ENCODE assay signal across 8 cellular contexts in the genomic region with DNA sequence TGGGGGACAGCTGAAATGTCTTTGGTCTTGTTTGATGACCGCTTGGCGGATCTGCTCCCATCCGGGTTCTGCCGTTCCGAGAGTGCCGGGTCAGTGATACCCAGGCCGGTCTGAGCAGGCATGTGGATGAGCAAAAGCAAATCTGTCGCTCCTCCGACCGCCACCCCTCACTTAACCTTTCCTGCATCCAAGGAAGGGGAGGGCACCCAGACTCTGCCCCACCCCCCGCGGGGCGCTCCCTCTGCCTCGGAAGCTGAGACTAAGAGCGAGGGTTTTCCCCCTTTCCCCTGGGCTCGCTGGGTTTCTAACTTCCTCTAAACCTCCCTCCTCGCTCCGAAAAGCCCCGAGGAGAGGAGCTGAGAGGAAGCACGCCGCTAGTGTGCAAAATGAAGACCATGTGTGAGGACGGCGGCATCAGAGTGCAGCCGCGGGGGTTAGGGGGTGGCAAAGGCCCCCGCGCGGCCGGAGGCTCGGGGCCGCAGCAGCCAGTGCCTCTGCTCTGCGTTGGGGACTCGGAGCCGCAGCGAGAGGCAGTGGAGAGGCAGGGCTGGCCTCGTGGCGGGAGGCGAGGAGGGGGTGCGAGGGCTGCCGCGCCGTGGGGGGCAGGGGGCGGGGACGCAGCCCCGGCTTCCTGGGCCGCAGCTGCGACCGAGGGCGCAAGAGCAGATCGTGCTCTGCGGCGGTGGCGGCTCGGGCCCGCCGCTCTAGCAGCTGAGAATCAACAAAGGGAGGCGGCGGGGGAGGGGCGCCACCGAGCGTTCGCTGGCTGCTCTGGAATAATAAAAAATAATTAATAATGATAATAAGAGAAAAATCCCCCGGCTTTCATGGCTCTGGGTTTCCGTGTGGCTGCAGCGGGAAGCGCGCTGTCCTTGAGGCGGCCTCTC. TPM values are rescaled to one million over a fixed set of nuclear protein-coding genes. Genes with fewer than 3 reads are reported as not detected.
DNase-seq lines count a peak whose midpoint lies in the region; ATAC-seq and TF ChIP-seq lines count a peak whose summit lies in the region.

No MANE protein-coding gene starts in this region.

- no peaks in the 10 kb centered on the region for H3K9me3 ChIP-seq in spleen

- 0 to 12% (median 1%) methylated on average over 22 to 68 of the region's 68 CpGs for WGBS in spleen, 5 donors

- TF ChIP-seq CTCF in AG09309 (IDR thresholded peaks at IDR 0.05; ENCODE audit: control insufficient read depth, insufficient read depth, low read depth, low read length, missing control alignments) (no peak), brain microvascular endothelial cell (IDR thresholded peaks at IDR 0.05; ENCODE audit: low read depth, low read length, missing control alignments) (no peak), spleen (IDR thresholded peaks at IDR 0.05 in 8 of 11, conservative IDR thresholded peaks at IDR 0.05 in 3 of 11) (peak in 1 of 11 experiments; percentile 14)

- no peak for TF ChIP-seq POLR2A in spleen (IDR thresholded peaks at IDR 0.05)

- peak overlapping the region; percentile 17 for H3K4me3 ChIP-seq in AG09309 (ENCODE audit: control insufficient read depth, low read depth, low read length)
- peak overlapping the region; percentile 46 for H3K4me3 ChIP-seq in brain microvascular endothelial cell (ENCODE audit: low read depth, low read length)
- H3K4me3 ChIP-seq in spleen: peak overlapping the region; percentile 0 to 71 (median 42)

- H3K36me3 ChIP-seq in brain microvascular endothelial cell (replicated peaks) (no peaks in the 10 kb centered on the region), spleen (no peaks in the 10 kb centered on the region)

- intact Hi-C loops in spleen (cut with DNase I; ENCODE audit: low total_unique reads): loop anchor here (10.0 kb wide), 2 partner anchors 49 to 139 kb away; no protein-coding TSS in a partner anchor

- peaks cover 0 to 94% (median 59%) of the 10 kb centered on the region in 6 donors for H3K4me1 ChIP-seq in spleen

- ATAC-seq in GM18870 (IDR thresholded peaks at IDR 0.05; ENCODE audit: unreplicated experiment): peak; percentile 65
- ATAC-seq in HG03571 (IDR thresholded peaks at IDR 0.05; ENCODE audit: unreplicated experiment): peak; percentile 53

- in situ Hi-C loops in brain microvascular endothelial cell (cut with HindIII; ENCODE audit: low pct_ligation_motif_present, low sequenced_read_pairs): no loop called here

- H3K27me3 ChIP-seq in brain microvascular endothelial cell (replicated peaks): no peaks in the 10 kb centered on the region
- peaks cover 0 to 97% (median 34%) of the 10 kb centered on the region in 7 donors for H3K27me3 ChIP-seq in spleen (replicated peaks in 1 of 7)

- H3K27ac ChIP-seq in brain microvascular endothelial cell (peak overlapping the region; percentile 47), spleen (peak overlapping the region in 7 of 8 donors; percentile 13 to 78 (median 71))

- DNase-seq in AG09309 (ENCODE audit: low read depth): no peak
- DNase-seq in SKM-1 (lab: John Stamatoyannopoulos, UW; ENCODE audit: unreplicated experiment): peak; percentile 37
- DNase-seq in brain microvascular endothelial cell: no peak
- peak; percentile 41 for DNase-seq in iris pigment epithelial cell (ENCODE audit: low read depth)
- peak; percentile 88 for DNase-seq in spleen
- no peak for DNase-seq in mesenteric fat pad (ENCODE audit: low spot score)

RNA-seq across cellular contexts. Expression of a gene that starts 55.8 kb away (rescaled TPM):
- 10 to 100 TPM; 26.1 to 38.6 (median 31.8) TPM for total RNA-seq in spleen
- polyA plus RNA-seq in spleen: 10 to 100 TPM in 1 of 3 donors, 1 to 10 TPM in 2; 8.3 to 13.1 (median 9.8) TPM
- total RNA-seq in mesenteric fat pad: 20.5 TPM

Comparison
In these comparisons a context has a peak if more than half of its experiments do, and no peak if none do; other contexts are left out.
1. DNase-seq: peak in SKM-1 (single experiment), iris pigment epithelial cell (single experiment) and spleen (single experiment); none in AG09309 (single experiment), brain microvascular endothelial cell (single experiment) and mesenteric fat pad (single experiment).
2. Peak in every context shown above with its lines, with median percentiles within 50 percentile points of each other: H3K4me3 ChIP-seq.